ENCODE assay signal across 13 cellular contexts in the genomic region with DNA sequence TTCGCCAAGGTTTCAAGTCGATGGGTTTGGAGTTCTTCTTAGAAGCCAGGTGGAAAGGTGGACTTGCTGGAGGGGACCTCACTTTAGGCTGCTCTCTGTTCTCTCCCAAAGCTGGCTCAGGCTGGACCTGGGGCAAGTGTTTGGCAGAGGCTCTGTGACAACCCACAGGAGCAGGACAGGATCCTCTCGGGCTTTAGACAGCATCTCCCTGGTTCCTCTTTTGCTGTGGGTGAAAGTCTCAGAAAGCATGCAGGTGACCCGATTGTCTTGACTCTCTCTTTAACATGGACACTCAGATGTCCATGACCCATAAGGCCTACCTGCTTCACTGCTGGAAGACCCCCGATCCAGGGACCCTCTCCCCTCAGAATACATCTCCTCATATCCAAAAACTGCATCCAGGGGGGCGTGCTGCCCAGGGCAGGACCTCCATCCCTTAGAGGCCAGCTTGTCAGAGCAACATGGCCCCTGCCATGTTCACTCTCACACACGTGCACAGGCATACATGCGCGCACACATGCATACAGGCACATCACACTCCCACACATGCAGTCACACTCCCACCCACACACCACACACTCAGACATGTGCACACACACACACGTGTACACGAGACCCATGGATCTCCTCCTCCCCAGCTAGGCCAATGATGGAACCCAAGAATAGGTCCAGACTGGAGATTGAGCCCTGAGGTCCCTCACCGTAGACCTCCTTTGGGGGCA. TPM values are rescaled to one million over a fixed set of nuclear protein-coding genes. Genes with fewer than 3 reads are reported as not detected.
DNase-seq lines count a peak whose midpoint lies in the region; ATAC-seq and TF ChIP-seq lines count a peak whose summit lies in the region.
"Had no signal": no experiment of that assay in that cellular context is flagged by ENCODE, and none has a peak within 500 bp of the region (broad histone marks: within the 10 kb centered on the region; RNA-seq: fewer than 3 reads in every experiment).

No MANE protein-coding gene starts in this region.

- H3K27me3 Mint-ChIP-seq in activated CD4-positive, alpha-beta memory T cell treated with anti-CD3 and anti-CD28 coated beads for 36 hours, result no peaks in the 10 kb centered on the region
- H3K27me3 Mint-ChIP-seq in activated CD4-positive, alpha-beta memory T cell treated with anti-CD3 and anti-CD28 coated beads, Interleukin-2, amount 10 ng/mL, durations not matched to agents 7 days and 5 days, result no peaks in the 10 kb centered on the region
- H3K27me3 Mint-ChIP-seq in activated CD8-positive, alpha-beta T cell treated with anti-CD3 and anti-CD28 coated beads for 36 hours, result no peaks in the 10 kb centered on the region
- H3K27me3 Mint-ChIP-seq in stimulated activated memory B cell treated with anti-CD40 and anti-IgM and Interleukin-4, amounts not matched to agents 10 μg/mL and 1 μg/mL and 100 μg/mL, for 72 hours, result no peaks in the 10 kb centered on the region
- H3K27me3 Mint-ChIP-seq: IgD-negative memory B cell had no signal

- no peak for DNase-seq in activated CD4-positive, alpha-beta memory T cell treated with anti-CD3 and anti-CD28 coated beads for 36 hours
- no peak for DNase-seq in activated CD4-positive, alpha-beta memory T cell treated with anti-CD3 and anti-CD28 coated beads, Interleukin-2, amount 10 ng/mL, durations not matched to agents 7 days and 5 days
- no peak for DNase-seq in activated CD8-positive, alpha-beta T cell treated with anti-CD3 and anti-CD28 coated beads for 36 hours
- no peak for DNase-seq in NCI-H187 (lab: John Stamatoyannopoulos, UW)
- no peak for DNase-seq in EL
- no peak for DNase-seq in esophagus squamous epithelium (lab: John Stamatoyannopoulos, UW)
- DNase-seq: NCI-H1930; stimulated activated CD4-positive, alpha-beta T cell treated with anti-CD3 and anti-CD28 coated beads, Interleukin-1b, Interleukin-23, amount 100 ng/mL, for 48 hours had no signal

- H3K36me3 ChIP-seq in esophagus squamous epithelium, result peaks cover 6 to 67% (median 16%) of the 10 kb centered on the region in 3 donors

- no peak for ATAC-seq in activated CD8-positive, alpha-beta T cell treated with anti-CD3 and anti-CD28 coated beads for 36 hours
- peak; percentile 45 for ATAC-seq in stimulated activated memory B cell treated with anti-CD40 and anti-IgM and Interleukin-4, amounts not matched to agents 10 μg/mL and 1 μg/mL and 100 μg/mL, for 72 hours

- H3K4me1 ChIP-seq in esophagus squamous epithelium, result peaks cover 11 to 35% (median 16%) of the 10 kb centered on the region in 3 donors

- POLR2A ChIA-PET in activated CD4-positive, alpha-beta memory T cell treated with anti-CD3 and anti-CD28 coated beads for 36 hours (lab: Charles Lee), result no interaction called here
- POLR2A ChIA-PET in activated CD4-positive, alpha-beta memory T cell treated with anti-CD3 and anti-CD28 coated beads, Interleukin-2, amount 10 ng/mL, durations not matched to agents 7 days and 5 days (lab: Charles Lee), result interaction anchor here (0.6 to 4.0 kb wide), 2 partner anchors 21 to 580 kb away, joined by 3 to 15 read pairs; a partner anchor contains a TSS
- POLR2A ChIA-PET in activated CD8-positive, alpha-beta T cell treated with anti-CD3 and anti-CD28 coated beads for 36 hours (lab: Charles Lee), result interaction anchor here (1.2 kb wide), 2 partner anchors 9 to 21 kb away, joined by 3 read pairs; no protein-coding TSS in a partner anchor

- H3K9me3 ChIP-seq in esophagus squamous epithelium, result no peaks in the 10 kb centered on the region

- H3K9me3 Mint-ChIP-seq in activated CD4-positive, alpha-beta memory T cell treated with anti-CD3 and anti-CD28 coated beads for 36 hours, result no peaks in the 10 kb centered on the region
- H3K9me3 Mint-ChIP-seq in activated CD4-positive, alpha-beta memory T cell treated with anti-CD3 and anti-CD28 coated beads, Interleukin-2, amount 10 ng/mL, durations not matched to agents 7 days and 5 days, result no peaks in the 10 kb centered on the region
- H3K9me3 Mint-ChIP-seq in activated CD8-positive, alpha-beta T cell treated with anti-CD3 and anti-CD28 coated beads for 36 hours, result no peaks in the 10 kb centered on the region
- H3K9me3 Mint-ChIP-seq in stimulated activated memory B cell treated with anti-CD40 and anti-IgM and Interleukin-4, amounts not matched to agents 10 μg/mL and 1 μg/mL and 100 μg/mL, for 72 hours, result no peaks in the 10 kb centered on the region
- H3K9me3 Mint-ChIP-seq: IgD-negative memory B cell, neural crest cell had no signal

- TF ChIP-seq CTCF in activated CD8-positive, alpha-beta T cell treated with anti-CD3 and anti-CD28 coated beads for 36 hours (IDR thresholded peaks at IDR 0.05), result no peak
- no peak for TF ChIP-seq CTCF in esophagus squamous epithelium (IDR thresholded peaks at IDR 0.05)

- H3K27ac ChIP-seq in layer of hippocampus (ENCODE audit: low read depth, low read length), result peak overlapping the region; percentile 25
- peak overlapping the region in 1 of 4 donors; percentile 80 for H3K27ac ChIP-seq in esophagus squamous epithelium

- H3K4me1 Mint-ChIP-seq in activated CD4-positive, alpha-beta memory T cell treated with anti-CD3 and anti-CD28 coated beads for 36 hours (ENCODE audit: low read depth), result peaks cover 2% of the 10 kb centered on the region
- peaks cover 7% of the 10 kb centered on the region for H3K4me1 Mint-ChIP-seq in activated CD4-positive, alpha-beta memory T cell treated with anti-CD3 and anti-CD28 coated beads, Interleukin-2, amount 10 ng/mL, durations not matched to agents 7 days and 5 days
- peaks cover 3% of the 10 kb centered on the region for H3K4me1 Mint-ChIP-seq in activated CD8-positive, alpha-beta T cell treated with anti-CD3 and anti-CD28 coated beads for 36 hours (ENCODE audit: low read depth)
- H3K4me1 Mint-ChIP-seq in stimulated activated memory B cell treated with anti-CD40 and anti-IgM and Interleukin-4, amounts not matched to agents 10 μg/mL and 1 μg/mL and 100 μg/mL, for 72 hours, result no peaks in the 10 kb centered on the region

- intact Hi-C loops in activated CD4-positive, alpha-beta memory T cell treated with anti-CD3 and anti-CD28 coated beads for 36 hours (cut with micrococcal nuclease), result no loop called here
- intact Hi-C loops in activated CD8-positive, alpha-beta T cell treated with anti-CD3 and anti-CD28 coated beads for 36 hours (cut with micrococcal nuclease), result no loop called here
- intact Hi-C loops in esophagus squamous epithelium (cut with DNase I), result no loop called here

- peak overlapping the region; percentile 10 for H3K27ac Mint-ChIP-seq in activated CD4-positive, alpha-beta memory T cell treated with anti-CD3 and anti-CD28 coated beads for 36 hours
- H3K27ac Mint-ChIP-seq in activated CD4-positive, alpha-beta memory T cell treated with anti-CD3 and anti-CD28 coated beads, Interleukin-2, amount 10 ng/mL, durations not matched to agents 7 days and 5 days, result no peak overlapping the region
- peak overlapping the region; percentile 8 for H3K27ac Mint-ChIP-seq in activated CD8-positive, alpha-beta T cell treated with anti-CD3 and anti-CD28 coated beads for 36 hours
- H3K27ac Mint-ChIP-seq in stimulated activated memory B cell treated with anti-CD40 and anti-IgM and Interleukin-4, amounts not matched to agents 10 μg/mL and 1 μg/mL and 100 μg/mL, for 72 hours, result no peak overlapping the region
- H3K27ac Mint-ChIP-seq: IgD-negative memory B cell had no signal

- H3K27me3 ChIP-seq in layer of hippocampus (ENCODE audit: control insufficient read depth, insufficient read depth, low read length), result no peaks in the 10 kb centered on the region
- no peaks in the 10 kb centered on the region for H3K27me3 ChIP-seq in esophagus squamous epithelium
- H3K27me3 ChIP-seq: cardiac muscle cell had no signal

- H3K36me3 Mint-ChIP-seq in activated CD4-positive, alpha-beta memory T cell treated with anti-CD3 and anti-CD28 coated beads for 36 hours, result peaks cover 37% of the 10 kb centered on the region
- peaks cover 64% of the 10 kb centered on the region for H3K36me3 Mint-ChIP-seq in activated CD4-positive, alpha-beta memory T cell treated with anti-CD3 and anti-CD28 coated beads, Interleukin-2, amount 10 ng/mL, durations not matched to agents 7 days and 5 days (ENCODE audit: low read depth)
- peaks cover 18% of the 10 kb centered on the region for H3K36me3 Mint-ChIP-seq in activated CD8-positive, alpha-beta T cell treated with anti-CD3 and anti-CD28 coated beads for 36 hours (ENCODE audit: low read depth)
- peaks cover 44% of the 10 kb centered on the region for H3K36me3 Mint-ChIP-seq in stimulated activated memory B cell treated with anti-CD40 and anti-IgM and Interleukin-4, amounts not matched to agents 10 μg/mL and 1 μg/mL and 100 μg/mL, for 72 hours

- no peak overlapping the region for H3K4me3 ChIP-seq in esophagus squamous epithelium
- H3K4me3 ChIP-seq: cardiac muscle cell had no signal

- CTCF ChIA-PET in activated CD4-positive, alpha-beta memory T cell treated with anti-CD3 and anti-CD28 coated beads for 36 hours (lab: Charles Lee), result interaction anchor here (1.7 kb wide), 1 partner anchor 268 kb away, joined by 5 read pairs; no protein-coding TSS in a partner anchor
- CTCF ChIA-PET in activated CD4-positive, alpha-beta memory T cell treated with anti-CD3 and anti-CD28 coated beads, Interleukin-2, amount 10 ng/mL, durations not matched to agents 7 days and 5 days (lab: Charles Lee), result no interaction called here
- CTCF ChIA-PET in activated CD8-positive, alpha-beta T cell treated with anti-CD3 and anti-CD28 coated beads for 36 hours (lab: Charles Lee), result interaction anchor here (1.2 kb wide), 1 partner anchor 11 kb away, joined by 3 read pairs; no protein-coding TSS in a partner anchor

- no peak for TF ChIP-seq POLR2A in esophagus squamous epithelium (IDR thresholded peaks at IDR 0.05)

- 89 to 95% methylated on average over 9 to 12 of the region's 12 CpGs for WGBS in esophagus squamous epithelium, 2 donors

- no peak overlapping the region for H3K4me3 Mint-ChIP-seq in activated CD4-positive, alpha-beta memory T cell treated with anti-CD3 and anti-CD28 coated beads for 36 hours
- H3K4me3 Mint-ChIP-seq in activated CD4-positive, alpha-beta memory T cell treated with anti-CD3 and anti-CD28 coated beads, Interleukin-2, amount 10 ng/mL, durations not matched to agents 7 days and 5 days, result no peak overlapping the region
- H3K4me3 Mint-ChIP-seq in activated CD8-positive, alpha-beta T cell treated with anti-CD3 and anti-CD28 coated beads for 36 hours, result no peak overlapping the region
- no peak overlapping the region for H3K4me3 Mint-ChIP-seq in stimulated activated memory B cell treated with anti-CD40 and anti-IgM and Interleukin-4, amounts not matched to agents 10 μg/mL and 1 μg/mL and 100 μg/mL, for 72 hours
- H3K4me3 Mint-ChIP-seq: IgD-negative memory B cell had no signal

RNA-seq across cellular contexts. Expression of a gene that starts 21.3 kb away (rescaled TPM):
- 100 to 1,000 TPM; 157 to 166 TPM for total RNA-seq in activated CD4-positive, alpha-beta memory T cell treated with anti-CD3 and anti-CD28 coated beads for 36 hours
- total RNA-seq in activated CD4-positive, alpha-beta memory T cell treated with anti-CD3 and anti-CD28 coated beads, Interleukin-2, amount 10 ng/mL, durations not matched to agents 7 days and 5 days, result 10 to 100 TPM; 88.0 to 91.9 TPM
- total RNA-seq in activated CD8-positive, alpha-beta T cell treated with anti-CD3 and anti-CD28 coated beads for 36 hours, result 100 to 1,000 TPM; 194 to 198 TPM
- 100 to 1,000 TPM in 1 of 4 donors, 10 to 100 TPM in 3; 63.1 to 101 (median 79.3) TPM for total RNA-seq in esophagus squamous epithelium

RNA-seq across cellular contexts. Expression of a gene that starts 21.4 kb away (rescaled TPM):
- 10 to 100 TPM; 12.8 to 13.0 TPM for total RNA-seq in activated CD4-positive, alpha-beta memory T cell treated with anti-CD3 and anti-CD28 coated beads for 36 hours
- total RNA-seq in activated CD4-positive, alpha-beta memory T cell treated with anti-CD3 and anti-CD28 coated beads, Interleukin-2, amount 10 ng/mL, durations not matched to agents 7 days and 5 days, result 10 to 100 TPM in 1 of 2 experiments, 1 to 10 TPM in 1; 8.9 to 10.0 TPM
- total RNA-seq in activated CD8-positive, alpha-beta T cell treated with anti-CD3 and anti-CD28 coated beads for 36 hours, result 10 to 100 TPM; 11.4 to 12.6 TPM
- 1 to 10 TPM; 2.2 to 4.7 (median 3.0) TPM for total RNA-seq in esophagus squamous epithelium

Comparison
In these comparisons a context has a peak if more than half of its experiments do, and no peak if none do; other contexts are left out.
1. H3K27ac Mint-ChIP-seq: peak in activated CD4-positive, alpha-beta memory T cell treated with anti-CD3 and anti-CD28 coated beads for 36 hours (single experiment) and activated CD8-positive, alpha-beta T cell treated with anti-CD3 and anti-CD28 coated beads for 36 hours (single experiment); none in activated CD4-positive, alpha-beta memory T cell treated with anti-CD3 and anti-CD28 coated beads, Interleukin-2, amount 10 ng/mL, durations not matched to agents 7 days and 5 days (single experiment) and stimulated activated memory B cell treated with anti-CD40 and anti-IgM and Interleukin-4, amounts not matched to agents 10 μg/mL and 1 μg/mL and 100 μg/mL, for 72 hours (single experiment).